Comparison of ENCODE assay signal across 9 cellular contexts in the genomic region with DNA sequence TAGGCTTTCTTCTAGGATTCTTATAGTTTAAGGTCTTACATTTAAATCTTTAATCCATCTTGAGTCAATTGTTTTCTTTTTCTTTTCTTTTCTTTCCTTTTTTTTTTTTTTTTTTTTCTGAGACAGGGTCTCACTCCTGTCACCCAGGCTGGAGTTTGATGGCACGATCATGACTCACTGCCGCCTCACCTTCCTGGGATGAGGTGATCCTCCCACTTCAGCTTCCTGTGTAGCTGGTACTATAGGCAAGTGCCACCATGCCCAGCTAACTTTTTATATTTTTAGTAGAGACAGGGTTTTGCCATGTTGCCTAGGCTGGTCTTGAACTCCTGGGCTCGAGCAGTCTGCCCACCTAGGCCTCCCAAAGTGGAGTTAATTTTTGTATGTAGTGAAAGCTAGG. TPM values are rescaled to one million over a fixed set of nuclear protein-coding genes. Genes with fewer than 3 reads are reported as not detected.
DNase-seq lines count a peak whose midpoint lies in the region; ATAC-seq, FAIRE-seq and TF ChIP-seq lines count a peak whose summit lies in the region.
"Not testable (repeated sequence)": the region's sequence is repeated elsewhere in the genome, so short reads cannot be mapped to it uniquely, and the experiment has no call there.
"Had no signal": no experiment of that assay in that cellular context is flagged by ENCODE, and none has a peak within 500 bp of the region (broad histone marks: within the 10 kb centered on the region; RNA-seq: fewer than 3 reads in every experiment).

No MANE protein-coding gene starts in this region.

- ATAC-seq in activated T-helper 17 cell treated with anti-CD3 and anti-CD28 coated beads, Interleukin-2, amount 50 U/mL, for 72 hours (replicated peaks) = peak; percentile 61
- ATAC-seq in esophagus mucosa = peak; percentile 46

- not testable (repeated sequence) for H3K27ac Mint-ChIP-seq in activated T-helper 17 cell treated with anti-CD3 and anti-CD28 coated beads, Interleukin-2, amount 50 U/mL, for 72 hours

- H3K27me3 Mint-ChIP-seq in activated T-helper 17 cell treated with anti-CD3 and anti-CD28 coated beads, Interleukin-2, amount 50 U/mL, for 72 hours = peaks cover 14% of the 10 kb centered on the region

- H3K27me3 ChIP-seq in bronchial epithelial cell (ENCODE audit: control insufficient read depth, insufficient read depth, low read length) = not testable (repeated sequence)

- not testable (repeated sequence) for H3K36me3 ChIP-seq in bronchial epithelial cell (ENCODE audit: control insufficient read depth, insufficient read depth, low read length)

- not testable (repeated sequence) for H3K9me3 Mint-ChIP-seq in activated T-helper 17 cell treated with anti-CD3 and anti-CD28 coated beads, Interleukin-2, amount 50 U/mL, for 72 hours

- DNase-seq in DMS53 (lab: John Stamatoyannopoulos, UW) = peak; percentile 6
- DNase-seq in HT1080 (ENCODE audit: low read depth) = peak; percentile 63
- DNase-seq in RCC 7860 (ENCODE audit: low spot score) = not testable (repeated sequence)
- DNase-seq in bronchial epithelial cell (ENCODE audit: low read depth) = peak; percentile 83
- DNase-seq in kidney tubule cell (ENCODE audit: low spot score) = peak; percentile 29
- DNase-seq in stimulated activated CD4-positive, alpha-beta T cell treated with anti-CD3 and anti-CD28 coated beads, Interleukin-15, amount 100 ng/mL, for 24 hours = peak; percentile 9

- not testable (repeated sequence) for H3K4me3 ChIP-seq in bronchial epithelial cell (ENCODE audit: low read depth, low read length)

- not testable (repeated sequence) for TF ChIP-seq CTCF in bronchial epithelial cell (IDR thresholded peaks at IDR 0.05; ENCODE audit: insufficient read depth, low read length, severe bottlenecking)

- H3K4me1 Mint-ChIP-seq in activated T-helper 17 cell treated with anti-CD3 and anti-CD28 coated beads, Interleukin-2, amount 50 U/mL, for 72 hours = not testable (repeated sequence)

- not testable (repeated sequence) for H3K4me3 Mint-ChIP-seq in activated T-helper 17 cell treated with anti-CD3 and anti-CD28 coated beads, Interleukin-2, amount 50 U/mL, for 72 hours

- FAIRE-seq in RCC 7860 (lab: Jason Lieb, UNC) = peak; percentile 73
- not testable (repeated sequence) for FAIRE-seq in bronchial epithelial cell (lab: Jason Lieb, UNC)

- H3K36me3 Mint-ChIP-seq in activated T-helper 17 cell treated with anti-CD3 and anti-CD28 coated beads, Interleukin-2, amount 50 U/mL, for 72 hours (ENCODE audit: low read depth) = not testable (repeated sequence)

RNA-seq across cellular contexts. Expression of a gene that starts 49.0 kb away (rescaled TPM):
- 0.87 and 1.4 TPM in 2 replicates for total RNA-seq in HT1080 (2014; rRNA removed; shearing (Covaris generic))
- polyA plus RNA-seq in HT1080 (2015; cell fraction: cytosol; rRNA removed) = 2.3 and 4.6 TPM in 2 replicates
- 3.7 and 4.8 TPM in 2 replicates for polyA plus RNA-seq in HT1080 (2015; cell fraction: nucleus; rRNA removed)
- 10 to 100 TPM in 1 of 2 donors, 1 to 10 TPM in 1; 2.4 to 26.0 TPM for total RNA-seq in activated T-helper 17 cell treated with anti-CD3 and anti-CD28 coated beads, Interleukin-2, amount 50 U/mL, for 72 hours
- total RNA-seq in bronchial epithelial cell = 6.5 and 6.8 TPM in 2 replicates
- total RNA-seq in esophagus mucosa = 13.6 TPM
- polyA plus RNA-seq: CD4-positive, alpha-beta memory T cell had no signal
